1 cellular context compared by ENCODE assay signal in genomic region chr19:1131718-1132552, GRCh38.
TF ChIP-seq lines count a peak whose summit lies in the region.

No MANE protein-coding gene starts in this region.

TF ChIP-seq in K562, 482 proteins besides CTCF, POLR2A, EP300 and RAD21 (continued from another document and continues in another):
- 0 out of 2 replicates have a peak, but pooled peaks have one; percentile 44 for TF ChIP-seq ELF2 (CRISPR knock-in tag; IDR thresholded peaks at IDR 0.05)
- peak; percentile 58 for TF ChIP-seq POLR2G (IDR thresholded peaks at IDR 0.05; ENCODE audit: low read depth, low read length)
- peak in 1 of 2 experiments; percentile 30; a peak in 1 of 4 replicates for TF ChIP-seq HDAC1 (IDR thresholded peaks at IDR 0.05)
- TF ChIP-seq ETV1 (tag; conservative IDR thresholded peaks at IDR 0.05; ENCODE audit: low read depth): no peak
- no peak for TF ChIP-seq TEAD1 (CRISPR knock-in tag; IDR thresholded peaks at IDR 0.05)
- no peak for TF ChIP-seq PRDM10 (IDR thresholded peaks at IDR 0.05; ENCODE audit: partially characterized antibody)
- TF ChIP-seq EHMT2 (IDR thresholded peaks at IDR 0.05): no peak
- TF ChIP-seq YY1 (IDR thresholded peaks at IDR 0.05; ENCODE audit: borderline replicate concordance in 1 of 3, control insufficient read depth in 1 of 3, extremely low read depth in 1 of 3, insufficient read depth in 3 of 3, insufficient read length in 1 of 3, insufficient replicate concordance in 2 of 3, low read depth in 1 of 3, low read length in 2 of 3): peak in 2 of 3 experiments; percentile 48 to 74
- no peak for TF ChIP-seq ZFPM2 (CRISPR knock-in tag; IDR thresholded peaks at IDR 0.05)
- 0 out of 2 replicates have a peak, but pooled peaks have one; percentile 41 for TF ChIP-seq JUND (IDR thresholded peaks at IDR 0.05; ENCODE audit: borderline replicate concordance, low read depth, low read length)
- no peak; the same call in 2 of the 3 replicates for TF ChIP-seq JUND (tag; IDR thresholded peaks at IDR 0.05; ENCODE audit: borderline replicate concordance, low read depth, low read length)
- TF ChIP-seq ZNF696 (CRISPR knock-in tag; conservative IDR thresholded peaks at IDR 0.05): no peak
- TF ChIP-seq BMI1 (IDR thresholded peaks at IDR 0.05; ENCODE audit: low read length): no peak
- TF ChIP-seq ARNT (IDR thresholded peaks at IDR 0.05): no peak
- peak; percentile 41; the same call in 1 of the 2 replicates for TF ChIP-seq TFAP4 (CRISPR knock-in tag; IDR thresholded peaks at IDR 0.05; ENCODE audit: borderline replicate concordance)
- TF ChIP-seq XRCC5 (IDR thresholded peaks at IDR 0.05; ENCODE audit: low read depth, low read length): no peak
- TF ChIP-seq RNF2 (IDR thresholded peaks at IDR 0.05): no peak
- peak; percentile 66 for TF ChIP-seq ZBTB40 (IDR thresholded peaks at IDR 0.05)
- TF ChIP-seq ZBTB40 (CRISPR knock-in tag; IDR thresholded peaks at IDR 0.05): no peak
- TF ChIP-seq ATF7 (IDR thresholded peaks at IDR 0.05): peak; percentile 46; the same call in 1 of the 2 replicates
- TF ChIP-seq MTA3 (IDR thresholded peaks at IDR 0.05; ENCODE audit: borderline replicate concordance): no peak
- peak; percentile 40 for TF ChIP-seq RBM22 (IDR thresholded peaks at IDR 0.05; ENCODE audit: low read depth, low read length, poor library complexity, severe bottlenecking)
- TF ChIP-seq GABPA (tag; conservative IDR thresholded peaks at IDR 0.05; ENCODE audit: low read depth): peak; percentile 67
- TF ChIP-seq GABPB1 (CRISPR knock-in tag; IDR thresholded peaks at IDR 0.05): peak; percentile 58; the same call in 1 of the 2 replicates
- TF ChIP-seq PHF20 (IDR thresholded peaks at IDR 0.05; ENCODE audit: partially characterized antibody): no peak
- TF ChIP-seq ZNF76 (CRISPR knock-in tag; IDR thresholded peaks at IDR 0.05; ENCODE audit: borderline replicate concordance): no peak
- peak; percentile 26; the same call in 1 of the 2 replicates for TF ChIP-seq VEZF1 (CRISPR knock-in tag; IDR thresholded peaks at IDR 0.05)
- peak in 1 of 3 experiments; percentile 74; a peak in 2 of 6 replicates for TF ChIP-seq ZBTB11 (CRISPR knock-in tag; IDR thresholded peaks at IDR 0.05)
- no peak for TF ChIP-seq CBFB (CRISPR knock-in tag; IDR thresholded peaks at IDR 0.05)
- peak; percentile 40; the same call in 1 of the 2 replicates for TF ChIP-seq SP1 (CRISPR knock-in tag; IDR thresholded peaks at IDR 0.05)
- TF ChIP-seq NRF1 (conservative IDR thresholded peaks at IDR 0.05 in 1 of 2, IDR thresholded peaks at IDR 0.05 in 1 of 2): peak; percentile 33 to 41; a peak in 1 of 4 replicates
- TF ChIP-seq ARHGAP35 (IDR thresholded peaks at IDR 0.05; ENCODE audit: partially characterized antibody): no peak
- peak; percentile 31 for TF ChIP-seq FIP1L1 (IDR thresholded peaks at IDR 0.05; ENCODE audit: low read depth, low read length, poor library complexity, severe bottlenecking)
- peak; percentile 85; the same call in 1 of the 2 replicates for TF ChIP-seq ZBTB7A (IDR thresholded peaks at IDR 0.05; ENCODE audit: borderline replicate concordance, control insufficient read depth, low read depth, low read length)
- peak in 1 of 2 experiments; percentile 69; a peak in 1 of 4 replicates for TF ChIP-seq UBTF (IDR thresholded peaks at IDR 0.05; ENCODE audit: borderline replicate concordance in 1 of 2, low read depth in 2 of 2, low read length in 2 of 2)
- TF ChIP-seq RBFOX2 (IDR thresholded peaks at IDR 0.05; ENCODE audit: low read depth, low read length): peak; percentile 56; the same call in 1 of the 2 replicates
- no peak for TF ChIP-seq U2AF1 (optimal IDR thresholded peaks at IDR 0.05; ENCODE audit: low read depth, low read length)
- no peak for TF ChIP-seq CC2D1A (IDR thresholded peaks at IDR 0.05)
- TF ChIP-seq THAP7 (CRISPR knock-in tag; IDR thresholded peaks at IDR 0.05): no peak
